ENCODE assay signal across 32 cellular contexts in the genomic region with DNA sequence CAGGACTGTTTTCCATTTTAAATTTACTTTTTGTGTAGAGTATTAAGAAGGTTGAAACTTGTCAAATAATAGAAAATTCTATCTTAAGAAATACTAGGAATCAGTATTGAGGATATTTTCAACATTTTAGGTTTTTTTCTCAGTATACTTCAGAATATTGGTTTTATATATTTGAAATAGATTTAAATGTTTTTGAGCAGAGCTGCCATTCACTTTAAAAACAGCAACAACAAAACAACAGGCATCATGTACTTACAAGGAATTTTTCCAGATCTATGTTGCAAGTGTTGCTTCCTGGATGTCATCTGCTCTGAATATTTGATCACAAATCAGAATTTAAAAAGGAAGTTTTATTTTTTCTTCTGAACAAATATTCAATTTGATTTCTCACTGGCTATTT.
"Had no signal": no experiment of that assay in that cellular context is flagged by ENCODE, and none has a peak within 500 bp of the region (broad histone marks: within the 10 kb centered on the region; RNA-seq: fewer than 3 reads in every experiment).

No MANE protein-coding gene starts in this region.

- H3K9me3 ChIP-seq: MG63 had no signal

- DNase-seq: Kasumi-1, MG63, MM.1S, MV-4-11, NCI-H1048, NCI-H1092, NCI-H1092 treated with DMSO at 0.1 percent for 48 hours, NCI-H1105, NCI-H1105 treated with DMSO at 0.1 percent for 48 hours, NCI-H1436, NCI-H1436 treated with DMSO at 0.1 percent for 48 hours, NCI-H146, NCI-H1694, NCI-H1694 treated with DMSO at 0.1 percent for 48 hours, NCI-H187, NCI-H187 treated with DMSO at 0.1 percent for 48 hours, NCI-H1930, NCI-H2029, NCI-H2029 treated with DMSO at 0.1 percent for 48 hours, NCI-H2081, NCI-H2081 treated with DMSO at 0.1 percent for 48 hours, NCI-H2107, NCI-H2171, NCI-H2171 treated with DMSO at 0.1 percent for 48 hours, NCI-H2227 treated with DMSO at 0.1 percent for 48 hours, NCI-H226, NCI-H345, NCI-H446, NCI-H446 treated with DMSO at 0.1 percent for 48 hours, NCI-H510A, NCI-H510A treated with DMSO at 0.1 percent for 48 hours, NCI-H524 had no signal

- H3K27me3 ChIP-seq: MG63 had no signal

- H3K36me3 ChIP-seq: MG63 had no signal

- H3K4me3 ChIP-seq: MG63 had no signal
